In genomic region chr1:70819231-70819630, GRCh38 we compare ENCODE assay signal across 21 cellular contexts.
"Had no signal": no experiment of that assay in that cellular context is flagged by ENCODE, and none has a peak within 500 bp of the region (broad histone marks: within the 10 kb centered on the region; RNA-seq: fewer than 3 reads in every experiment).

No MANE protein-coding gene starts in this region.

- H3K4me1 ChIP-seq: left lung, lower lobe of right lung, pancreas, stomach, thyroid gland had no signal

- ATAC-seq: left lung; lower lobe of right lung; natural killer cell; sciatic nerve; stimulated activated effector memory CD8-positive, alpha-beta T cell treated with anti-CD3 and anti-CD28 coated beads, Interleukin-12 subunit alpha, Interleukin-12 subunit beta, amount 100 ng/mL, for 72 hours had no signal

- H3K27me3 ChIP-seq: left lung, pancreas, stomach, thyroid gland had no signal

- H3K27ac ChIP-seq: dorsolateral prefrontal cortex, left lung, lower lobe of right lung, pancreas, stomach, thyroid gland had no signal

- H3K36me3 ChIP-seq: left lung, lower lobe of right lung, pancreas, stomach, thyroid gland had no signal

- H3K4me2 ChIP-seq: smooth muscle cell had no signal

- DNase-seq: dorsolateral prefrontal cortex; effector CD4-positive, alpha-beta T cell; kidney; left lung; lower lobe of right lung; natural killer cell; occipital lobe; pancreas; retina; stimulated activated CD4-positive, alpha-beta T cell treated with anti-CD3 and anti-CD28 coated beads, Interleukin-12 subunit alpha, Interleukin-12 subunit beta, amount 100 ng/mL, for 4 hours; stimulated activated CD4-positive, alpha-beta T cell treated with anti-CD3 and anti-CD28 coated beads, Interleukin-2, amount 100 ng/mL, for 24 hours; stimulated activated CD4-positive, alpha-beta T cell treated with anti-CD3 and anti-CD28 coated beads, Interleukin-4, amount 100 ng/mL, for 24 hours; stimulated activated naive CD4-positive, alpha-beta T cell treated with Interleukin-2 at 50 U/mL for 16 hours; stomach; thyroid gland; trophoblast cell had no signal

- H3K4me3 ChIP-seq: dorsolateral prefrontal cortex, left lung, lower lobe of right lung, pancreas, smooth muscle cell, stomach, thyroid gland had no signal

- FAIRE-seq: colon, frontal cortex, kidney, pancreas had no signal

- H3K9me3 ChIP-seq: left lung, lower lobe of right lung, pancreas, stomach, thyroid gland had no signal
